ENCODE assay signal across 7 cellular contexts in the genomic region with DNA sequence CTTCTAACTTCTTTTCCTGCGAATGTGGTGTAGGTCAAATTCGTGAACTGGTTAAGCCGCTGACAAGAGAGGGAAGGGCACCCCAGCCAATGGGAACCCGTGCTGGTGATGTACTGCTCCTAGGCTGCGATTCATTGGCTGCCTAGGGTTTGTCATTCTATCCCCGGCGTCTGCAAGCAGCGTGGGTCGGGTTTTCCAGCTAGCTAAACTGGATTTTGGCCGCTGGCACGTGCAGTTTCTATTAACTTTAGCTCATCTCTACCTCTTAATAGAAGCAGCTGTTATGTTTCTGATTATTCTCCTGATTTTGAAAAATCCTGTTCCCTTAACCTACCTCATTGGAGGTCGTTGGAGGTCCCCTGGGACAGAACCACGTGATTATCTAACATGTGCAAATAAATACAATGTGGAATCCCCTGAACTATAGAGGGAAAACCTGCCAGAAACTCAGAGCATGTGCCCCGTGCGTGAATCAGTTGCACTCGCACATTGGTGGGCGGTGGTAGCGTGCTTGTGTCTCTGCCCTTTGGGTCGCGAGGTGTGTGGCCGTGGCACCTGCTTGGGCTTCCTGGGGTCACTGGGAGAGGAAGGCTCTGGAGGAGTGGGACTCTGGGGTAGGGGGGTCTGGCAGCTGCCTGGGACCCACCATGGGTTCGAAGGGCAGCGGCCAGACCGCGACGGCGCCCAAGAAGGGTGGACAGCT. TPM values are rescaled to one million over a fixed set of nuclear protein-coding genes. Genes with fewer than 3 reads are reported as not detected.
DNase-seq lines count a peak whose midpoint lies in the region; ATAC-seq and TF ChIP-seq lines count a peak whose summit lies in the region.

No MANE protein-coding gene starts in this region.

- peak overlapping the region; percentile 99 for H3K27ac ChIP-seq in WERI-Rb-1
- H3K27ac ChIP-seq in mammary epithelial cell (ENCODE audit: insufficient read depth, low read depth, low read length) = peak overlapping the region; percentile 92
- H3K27ac ChIP-seq in skin epidermis = peak overlapping the region; percentile 81 to 100 (median 99)

- peak; percentile 89 for DNase-seq in NCI-H2171 (lab: John Stamatoyannopoulos, UW)
- peak; percentile 90 for DNase-seq in WERI-Rb-1
- DNase-seq in mammary epithelial cell = peak; percentile 86
- DNase-seq in iPS-NIHi11 (ENCODE audit: low spot score) = peak; percentile 86

- dilution Hi-C loops in mammary epithelial cell (cut with HindIII; ENCODE audit: low sequenced_read_pairs) = no loop called here

- WGBS in mammary epithelial cell (ENCODE audit: low coverage, missing lambda C conversion rate) = 3% methylated on average over 27 of the region's 27 CpGs

- H4K20me1 ChIP-seq in mammary epithelial cell (ENCODE audit: insufficient read depth, low read length) = no peaks in the 10 kb centered on the region

- intact Hi-C loops in mammary epithelial cell (cut with micrococcal nuclease) = loop anchor here (2.0 kb wide), 1 partner anchor 157 kb away; the partner anchor contains the start of gene PCNX4

- H2AFZ ChIP-seq in mammary epithelial cell (ENCODE audit: low read depth, low read length) = peak overlapping the region; percentile 98

- H3K79me2 ChIP-seq in mammary epithelial cell (ENCODE audit: insufficient read depth, low read length) = peaks cover 38% of the 10 kb centered on the region

- H3K4me1 ChIP-seq in mammary epithelial cell (ENCODE audit: insufficient read depth, low read length) = peaks cover 29% of the 10 kb centered on the region

- ATAC-seq in GM18517 (IDR thresholded peaks at IDR 0.05; ENCODE audit: unreplicated experiment) (peak; percentile 74), HG03064 (IDR thresholded peaks at IDR 0.05; ENCODE audit: low read depth, unreplicated experiment) (peak; percentile 60)

- in situ Hi-C loops in mammary epithelial cell (cut with MboI; ENCODE audit: low sequenced_read_pairs in 2 of 2) = no loop called here

- H3K27me3 ChIP-seq in WERI-Rb-1 (ENCODE audit: insufficient read depth, low read depth, severe bottlenecking) = no peaks in the 10 kb centered on the region
- H3K27me3 ChIP-seq in mammary epithelial cell (ENCODE audit: insufficient read depth, low read length) = no peaks in the 10 kb centered on the region

- TF ChIP-seq CTCF in WERI-Rb-1 (IDR thresholded peaks at IDR 0.05; ENCODE audit: low read depth, low read length) = no peak
- TF ChIP-seq CTCF in mammary epithelial cell (conservative IDR thresholded peaks at IDR 0.05 in 1 of 2, IDR thresholded peaks at IDR 0.05 in 1 of 2; ENCODE audit: extremely low read depth in 1 of 2, insufficient read depth in 1 of 2, low read depth in 1 of 2, low read length in 2 of 2) = no peak

- CTCF ChIA-PET in mammary epithelial cell (lab: Charles Lee; ENCODE audit: low non-redundant PET) = no interaction called here

- peak overlapping the region; percentile 98 for H3K4me2 ChIP-seq in mammary epithelial cell (ENCODE audit: insufficient read depth, low read depth, low read length)

- H3K9me3 ChIP-seq in WERI-Rb-1 (ENCODE audit: severe bottlenecking) = no peaks in the 10 kb centered on the region
- H3K9me3 ChIP-seq in mammary epithelial cell (replicated peaks; ENCODE audit: insufficient read depth, low read length) = no peaks in the 10 kb centered on the region

- peak overlapping the region; percentile 80 for H3K4me3 ChIP-seq in WERI-Rb-1 (ENCODE audit: low read depth, low read length)
- H3K4me3 ChIP-seq in mammary epithelial cell (replicated peaks in 1 of 3; ENCODE audit: insufficient read depth in 1 of 3, low read depth in 2 of 3, low read length in 3 of 3) = peak overlapping the region; percentile 56 to 72 (median 61)
- H3K4me3 ChIP-seq in skin epidermis = peak overlapping the region; percentile 50 to 96 (median 89)

- BruUV-seq in mammary epithelial cell (replicated peaks; lab: Mats Ljungman, UMichigan) = no TSS peak

- H3K36me3 ChIP-seq in WERI-Rb-1 (peaks cover 10% of the 10 kb centered on the region), mammary epithelial cell (ENCODE audit: insufficient read depth, low read length) (no peaks in the 10 kb centered on the region)

- peak overlapping the region; percentile 94 for H3K9ac ChIP-seq in mammary epithelial cell (ENCODE audit: insufficient read depth, low read length)

RNA-seq across cellular contexts. Expression of gene PPM1A, which starts 0.9 kb away (rescaled TPM):
- total RNA-seq in mammary epithelial cell = 10 to 100 TPM; 26.3 to 40.5 TPM
- 18.6 TPM for polyA plus RNA-seq in mammary epithelial cell
- polyA minus RNA-seq in mammary epithelial cell = 26.8 TPM

Comparison
In these comparisons a context has a peak if more than half of its experiments do, and no peak if none do; other contexts are left out.
1. Peak in every context shown above with its lines: DNase-seq, ATAC-seq, H3K4me3 ChIP-seq and H3K27ac ChIP-seq.